1 cellular context compared by ENCODE assay signal in genomic region chr4:62399242-62399641, GRCh38.
TF ChIP-seq lines count a peak whose summit lies in the region.

No MANE protein-coding gene starts in this region.

TF ChIP-seq in H1, 55 proteins besides CTCF, POLR2A, EP300 and RAD21 (continued from another document):
- no peak for TF ChIP-seq RBBP5 (IDR thresholded peaks at IDR 0.05; ENCODE audit: borderline replicate concordance, low read depth, low read length)
- no peak for TF ChIP-seq KDM4A (IDR thresholded peaks at IDR 0.05; ENCODE audit: low read depth, low read length, severe bottlenecking)
- TF ChIP-seq SP4 (IDR thresholded peaks at IDR 0.05; ENCODE audit: low read length) = no peak
- TF ChIP-seq JUND (IDR thresholded peaks at IDR 0.05; ENCODE audit: low read length) = no peak
